Comparison of ENCODE assay signal across 8 cellular contexts in the genomic region with DNA sequence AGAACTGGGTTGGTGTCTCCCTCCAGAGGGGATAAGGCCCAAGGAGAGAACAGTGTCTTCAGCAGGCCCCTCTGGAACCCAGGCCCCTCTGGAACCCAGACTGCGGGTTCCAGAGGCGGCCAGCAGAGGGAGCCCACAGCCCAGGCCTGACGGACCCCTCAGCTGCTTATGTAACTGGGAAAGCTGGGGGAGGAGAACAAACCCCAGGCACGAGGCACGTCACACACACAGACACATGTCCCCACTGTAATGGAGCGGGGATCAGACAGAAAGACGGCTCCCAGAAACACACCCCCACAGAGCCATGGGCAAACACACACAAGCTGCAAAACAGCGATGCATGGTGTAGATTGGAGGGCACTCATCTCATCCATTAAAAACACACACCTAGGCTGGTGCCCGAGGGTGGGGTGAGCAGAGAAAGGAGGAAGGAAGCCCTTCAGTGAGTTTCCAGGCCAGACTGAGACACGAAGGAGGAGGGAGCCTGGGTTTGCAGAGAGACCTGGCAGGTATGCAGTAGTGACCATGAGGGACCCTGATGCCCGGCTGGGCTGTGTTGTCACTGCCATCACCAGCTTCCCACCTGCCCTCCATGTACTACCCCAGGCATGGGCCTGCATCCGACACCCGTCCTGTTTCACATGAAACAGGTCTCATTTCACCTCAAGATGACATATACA. TPM values are rescaled to one million over a fixed set of nuclear protein-coding genes. Genes with fewer than 3 reads are reported as not detected.
DNase-seq lines count a peak whose midpoint lies in the region; ATAC-seq and TF ChIP-seq lines count a peak whose summit lies in the region.

No MANE protein-coding gene starts in this region.

- peak; percentile 92 for DNase-seq in DMS 273 (lab: John Stamatoyannopoulos, UW; ENCODE audit: unreplicated experiment)
- DNase-seq in NCI-H446 treated with DMSO at 0.1 percent for 48 hours (lab: John Stamatoyannopoulos, UW), result peak; percentile 79
- DNase-seq in activated CD4-positive, CD25-positive, alpha-beta regulatory T cell treated with anti-CD3 and anti-CD28 coated beads, Interleukin-2, amount 50 U/mL, for 16 hours (ENCODE audit: low read depth, low spot score), result peak; percentile 34
- peak; percentile 72 to 73 for DNase-seq in cardiac fibroblast (ENCODE audit: low read depth in 2 of 2)
- DNase-seq in kidney epithelial cell (ENCODE audit: low read depth), result no peak
- DNase-seq in stimulated activated CD4-positive, alpha-beta T cell treated with anti-CD3 and anti-CD28 coated beads, Interleukin-1b, Interleukin-23, amount 100 ng/mL, for 1 hour (ENCODE audit: low read depth in 2 of 2), result peak; percentile 44 to 54

- TF ChIP-seq CTCF in cardiac fibroblast (IDR thresholded peaks at IDR 0.05; ENCODE audit: low read depth, low read length) (peak; percentile 93), kidney epithelial cell (IDR thresholded peaks at IDR 0.05; ENCODE audit: insufficient read depth, low read length, poor library complexity, severe bottlenecking) (peak; percentile 99)

- no peaks in the 10 kb centered on the region for H3K36me3 ChIP-seq in kidney epithelial cell (ENCODE audit: control insufficient read depth, insufficient read depth, low read length)

- ATAC-seq in HG02852 (IDR thresholded peaks at IDR 0.05; ENCODE audit: unreplicated experiment) (peak; percentile 34), HG02623 (IDR thresholded peaks at IDR 0.05; ENCODE audit: unreplicated experiment) (no peak)

- no peaks in the 10 kb centered on the region for H3K27me3 ChIP-seq in kidney epithelial cell (ENCODE audit: control insufficient read depth, insufficient read depth, low read length)

- no peak overlapping the region for H3K4me3 ChIP-seq in cardiac fibroblast (replicated peaks in 1 of 2; ENCODE audit: low read depth in 2 of 2, low read length in 2 of 2)
- H3K4me3 ChIP-seq in kidney epithelial cell (ENCODE audit: low read depth, low read length), result no peak overlapping the region

RNA-seq across cellular contexts. Expression of gene IGSF8, which starts 2.8 kb away (rescaled TPM):
- total RNA-seq in kidney epithelial cell, result 32.9 and 44.3 TPM in 2 replicates

RNA-seq across cellular contexts. Expression of gene ATP1A2, which starts 14.4 kb away (rescaled TPM):
- total RNA-seq in kidney epithelial cell, result 0.04 and 0.07 TPM in 2 replicates

RNA-seq across cellular contexts. Expression of gene KCNJ9, which starts 19.8 kb away (rescaled TPM):
- not detected in 2 replicates for total RNA-seq in kidney epithelial cell

RNA-seq across cellular contexts. Expression of gene KCNJ10, which starts 31.2 kb away (rescaled TPM):
- total RNA-seq in kidney epithelial cell, result 0.04 TPM in 1 of 2 replicates, not detected in the other

RNA-seq across cellular contexts. Expression of gene ATP1A4, which starts 50.2 kb away (rescaled TPM):
- total RNA-seq in kidney epithelial cell, result not detected in 2 replicates
